Comparison of ENCODE assay signal across 13 cellular contexts in genomic region chr17:179721-180379, GRCh38. TPM values are rescaled to one million over a fixed set of nuclear protein-coding genes. Genes with fewer than 3 reads are reported as not detected.
DNase-seq lines count a peak whose midpoint lies in the region; ATAC-seq and TF ChIP-seq lines count a peak whose summit lies in the region.
"Had no signal": no experiment of that assay in that cellular context is flagged by ENCODE, and none has a peak within 500 bp of the region (broad histone marks: within the 10 kb centered on the region; RNA-seq: fewer than 3 reads in every experiment).

No MANE protein-coding gene starts in this region.

- H3K9me3 ChIP-seq in HUES64 (ENCODE audit: insufficient read depth, low read depth, low read length) (no peaks in the 10 kb centered on the region), thoracic aorta (no peaks in the 10 kb centered on the region)

- no peak overlapping the region for H3K23ac ChIP-seq in mesendoderm (ENCODE audit: low read length)

- no peak overlapping the region for H2BK15ac ChIP-seq in mesendoderm (replicated peaks; ENCODE audit: low read depth)

- DNase-seq in epithelial cell of proximal tubule (ENCODE audit: low read depth) (no peak), mesendoderm (peak; percentile 33), thoracic aorta (ENCODE audit: low spot score) (no peak), CD1c-positive myeloid dendritic cell (ENCODE audit: extremely low spot score) (no peak), RPMI8226 (no peak)
- DNase-seq: activated CD4-positive, alpha-beta T cell treated with anti-CD3 and anti-CD28 coated beads for 48 hours; activated gamma-delta T cell treated with Interleukin-2 at 50 U/mL for 16 hours; HFFc6; NCI-H446; SIG-M5 had no signal

- H3K18ac ChIP-seq in mesendoderm (ENCODE audit: low read length): peak overlapping the region; percentile 19

- H3K56ac ChIP-seq in mesendoderm (ENCODE audit: low read length): peak overlapping the region; percentile 74

- H3K36me3 ChIP-seq in HUES64 (ENCODE audit: insufficient read depth, low read length) (no peaks in the 10 kb centered on the region), mesendoderm (ENCODE audit: control insufficient read depth, insufficient read depth, low read length) (no peaks in the 10 kb centered on the region), thoracic aorta (no peaks in the 10 kb centered on the region)

- no peak for ATAC-seq in thoracic aorta (ENCODE audit: insufficient number of reproducible peaks, low FRiP score, low read depth)
- ATAC-seq in GM21360 (IDR thresholded peaks at IDR 0.05; ENCODE audit: unreplicated experiment): no peak

- H4K8ac ChIP-seq in mesendoderm (ENCODE audit: low read depth, low read length): no peak overlapping the region

- peaks cover 8% of the 10 kb centered on the region for H3K4me1 ChIP-seq in HUES64 (ENCODE audit: insufficient read depth, low read length)
- no peaks in the 10 kb centered on the region for H3K4me1 ChIP-seq in mesendoderm (ENCODE audit: control insufficient read depth, low read depth, low read length)
- H3K4me1 ChIP-seq in thoracic aorta (ENCODE audit: control insufficient read depth in 1 of 2, low read depth in 2 of 2): peaks cover 0 to 14% of the 10 kb centered on the region in 2 donors

- H3K4ac ChIP-seq in mesendoderm (ENCODE audit: low read depth, low read length): no peak overlapping the region

- TF ChIP-seq CTCF in epithelial cell of proximal tubule (conservative IDR thresholded peaks at IDR 0.05; ENCODE audit: low read depth, low read length) (no peak), thoracic aorta (IDR thresholded peaks at IDR 0.05) (no peak)

- H2AK5ac ChIP-seq in mesendoderm (ENCODE audit: low read length): no peak overlapping the region

- H3K4me3 ChIP-seq in HUES64 (ENCODE audit: low read length) (peak overlapping the region; percentile 52), epithelial cell of proximal tubule (ENCODE audit: low read depth, low read length) (peak overlapping the region; percentile 59), mesendoderm (ENCODE audit: low read length) (no peak overlapping the region), thoracic aorta (peak overlapping the region; percentile 53)

- H2BK5ac ChIP-seq in mesendoderm (ENCODE audit: low read length): no peak overlapping the region

- no peaks in the 10 kb centered on the region for H3K79me2 ChIP-seq in mesendoderm (ENCODE audit: control insufficient read depth, insufficient read depth, low read length)

- H3K79me1 ChIP-seq in mesendoderm (ENCODE audit: low read length): no peaks in the 10 kb centered on the region

- H2BK120ac ChIP-seq in mesendoderm (ENCODE audit: low read depth, low read length): no peak overlapping the region

- H3K27ac ChIP-seq in HUES64 (ENCODE audit: low read depth, low read length) (no peak overlapping the region), mesendoderm (ENCODE audit: low read depth, low read length) (no peak overlapping the region), thoracic aorta (no peak overlapping the region)

- H3K4me2 ChIP-seq in mesendoderm (ENCODE audit: low read length): peak overlapping the region; percentile 0

- no peak overlapping the region for H4K5ac ChIP-seq in mesendoderm (ENCODE audit: low read length)

- WGBS in HUES64: 18% methylated on average over 33 of the region's 33 CpGs
- no CpG with 5 or more reads among the region's 33 CpGs for WGBS in mesendoderm (ENCODE audit: extremely low coverage, insufficient coverage, low lambda C conversion rate)

- no peak overlapping the region for H3K9ac ChIP-seq in HUES64 (ENCODE audit: low read depth, low read length)
- peak overlapping the region; percentile 0 for H3K9ac ChIP-seq in mesendoderm (ENCODE audit: low read length)

- H3K27me3 ChIP-seq in HUES64 (ENCODE audit: insufficient read depth, low read length): peaks cover 78% of the 10 kb centered on the region
- H3K27me3 ChIP-seq in mesendoderm (ENCODE audit: insufficient read depth, low read length, poor library complexity): peaks cover 2% of the 10 kb centered on the region
- no peaks in the 10 kb centered on the region for H3K27me3 ChIP-seq in thoracic aorta (replicated peaks; ENCODE audit: insufficient read depth)

RNA-seq across cellular contexts. Expression of gene DOC2B, which starts 1.6 kb away (rescaled TPM):
- polyA plus RNA-seq in HUES64 (2013, experiment 1 of 2): 0.60 TPM
- polyA plus RNA-seq in HUES64 (2013, experiment 2 of 2): 1.1 TPM
- 18.1 and 29.7 TPM in 2 replicates for total RNA-seq in epithelial cell of proximal tubule
- 0.49 TPM for polyA plus RNA-seq in mesendoderm (2013, experiment 1 of 2)
- 0.36 TPM for polyA plus RNA-seq in mesendoderm (2013, experiment 2 of 2)
- 1 to 10 TPM; 4.2 to 7.5 TPM for total RNA-seq in thoracic aorta
- total RNA-seq: HFFc6 had no signal

RNA-seq across cellular contexts. Expression of gene SCGB1C2, which starts 42.5 kb away (rescaled TPM):
- polyA plus RNA-seq in HUES64 (2013, experiment 1 of 2): not detected
- polyA plus RNA-seq in HUES64 (2013, experiment 2 of 2): not detected
- total RNA-seq in epithelial cell of proximal tubule (not detected in 2 replicates), thoracic aorta (not detected)
- polyA plus RNA-seq in mesendoderm (2013, experiment 1 of 2): not detected
- polyA plus RNA-seq in mesendoderm (2013, experiment 2 of 2): not detected
- total RNA-seq: dermis microvascular lymphatic vessel endothelial cell, HFFc6 had no signal
